In genomic region chr12:130131025-130131424, GRCh38 we compare ENCODE assay signal across 10 cellular contexts. TPM values are rescaled to one million over a fixed set of nuclear protein-coding genes. Genes with fewer than 3 reads are reported as not detected.
"Had no signal": no experiment of that assay in that cellular context is flagged by ENCODE, and none has a peak within 500 bp of the region (broad histone marks: within the 10 kb centered on the region; RNA-seq: fewer than 3 reads in every experiment).

No MANE protein-coding gene starts in this region.

- H3K36me3 ChIP-seq: HAP-1 had no signal

- H3K4me3 ChIP-seq: GM23338, HAP-1, K562 had no signal

- H2AFZ ChIP-seq: GM23338 had no signal

- H3K9me3 ChIP-seq: HAP-1 had no signal

- ATAC-seq: GM23338, HCT116, K562 had no signal

- H3K4me1 ChIP-seq: HAP-1 had no signal

- FAIRE-seq: HTR-8/SVneo, K562 had no signal

- H3K4me2 ChIP-seq: GM23338 had no signal

- DNase-seq: H7, HFFc6, IMR-90, KG1 had no signal

RNA-seq across cellular contexts. Expression of gene FZD10, which starts 31.2 kb away (rescaled TPM):
- total RNA-seq: HFFc6, HT-29, IMR-90, K562 had no signal
- polyA plus RNA-seq: IMR-90, K562 had no signal
